Comparison of ENCODE assay signal across 8 cellular contexts in the genomic region with DNA sequence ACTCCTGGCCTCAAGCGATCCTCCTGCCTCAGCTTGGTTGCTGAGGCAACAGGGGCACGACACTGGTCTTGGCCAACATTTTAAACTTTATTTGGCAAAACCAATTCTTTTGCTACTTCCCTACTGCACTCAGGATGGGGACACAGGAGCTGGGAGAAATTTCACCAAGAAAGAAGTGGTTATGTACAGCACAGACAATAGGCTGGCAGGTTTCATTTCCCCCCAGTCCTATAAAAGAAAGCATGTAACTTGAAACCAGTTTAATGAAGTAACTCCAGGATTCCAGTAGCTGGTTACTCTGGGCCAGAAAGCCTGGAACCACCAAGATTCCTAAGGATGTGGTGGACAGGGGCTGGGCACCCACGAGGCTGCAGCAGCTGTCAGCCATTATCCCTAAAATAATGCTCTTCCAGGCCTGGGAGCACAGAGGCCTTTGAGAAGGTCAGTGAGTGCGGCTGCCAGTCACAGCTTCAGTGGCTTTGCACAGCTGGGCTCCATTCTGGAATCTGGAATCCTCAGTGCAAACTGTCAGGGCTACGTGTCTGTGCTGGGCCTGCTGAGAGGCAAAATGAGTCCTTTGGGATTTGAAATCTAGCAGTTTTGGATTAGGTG.
DNase-seq lines count a peak whose midpoint lies in the region; ATAC-seq lines count a peak whose summit lies in the region.

No MANE protein-coding gene starts in this region.

- H3K4me1 ChIP-seq in adipocyte (ENCODE audit: control insufficient read depth, insufficient read depth, low read length) = peaks cover 9% of the 10 kb centered on the region

- no peaks in the 10 kb centered on the region for H3K27me3 ChIP-seq in adipocyte (replicated peaks; ENCODE audit: control insufficient read depth, insufficient read depth, low read length)

- no peak overlapping the region for H3K4me3 ChIP-seq in adipocyte (ENCODE audit: low read length)

- no peaks in the 10 kb centered on the region for H3K9me3 ChIP-seq in KOPT-K1 (ENCODE audit: insufficient read depth, low read length, poor library complexity, severe bottlenecking)
- no peaks in the 10 kb centered on the region for H3K9me3 ChIP-seq in adipocyte (ENCODE audit: control insufficient read depth, low read length)

- DNase-seq in AG08396 (ENCODE audit: low spot score) (peak; percentile 57), adipocyte (ENCODE audit: low read depth) (peak; percentile 49), left kidney (ENCODE audit: low read depth, low spot score) (peak; percentile 79), occipital lobe (lab: John Stamatoyannopoulos, UW) (no peak), G401 (ENCODE audit: low spot score) (no peak)
- no peak for DNase-seq in activated CD4-positive, CD25-positive, alpha-beta regulatory T cell treated with anti-CD3 and anti-CD28 coated beads, Interleukin-2, amount 50 U/mL, for 72 hours

- H3K36me3 ChIP-seq in KOPT-K1 (ENCODE audit: insufficient read depth, low read length) (no peaks in the 10 kb centered on the region), adipocyte (ENCODE audit: control insufficient read depth, insufficient read depth, low read length, severe bottlenecking) (no peaks in the 10 kb centered on the region)

- peak overlapping the region; percentile 14 for H3K27ac ChIP-seq in KOPT-K1 (ENCODE audit: low read depth, low read length, poor library complexity, severe bottlenecking)

- no peak for ATAC-seq in HG03378 (IDR thresholded peaks at IDR 0.05; ENCODE audit: unreplicated experiment)

- in situ Hi-C loops in G401 (cut with HindIII; ENCODE audit: low sequenced_read_pairs) = no loop called here

- H3K9ac ChIP-seq in adipocyte (ENCODE audit: low read length) = no peak overlapping the region

Comparison
In these comparisons a context has a peak if more than half of its experiments do, and no peak if none do; other contexts are left out.
1. DNase-seq: peak in AG08396 (single experiment), adipocyte (single experiment) and left kidney (single experiment); none in activated CD4-positive, CD25-positive, alpha-beta regulatory T cell treated with anti-CD3 and anti-CD28 coated beads, Interleukin-2, amount 50 U/mL, for 72 hours (single experiment), occipital lobe (single experiment) and G401 (single experiment).